ENCODE assay signal across 8 cellular contexts in genomic region chr5:178624626-178625546, GRCh38. TPM values are rescaled to one million over a fixed set of nuclear protein-coding genes. Genes with fewer than 3 reads are reported as not detected.
A peak's percentile ranks its signal among the peaks of the same experiment; 100 is the strongest.
DNase-seq lines count a peak whose midpoint lies in the region; ATAC-seq, FAIRE-seq and TF ChIP-seq lines count a peak whose summit lies in the region.

No MANE protein-coding gene starts in this region.

- no peaks in the 10 kb centered on the region for H3K9me1 ChIP-seq in endothelial cell of umbilical vein (replicated peaks; ENCODE audit: control insufficient read depth, extremely low read depth, insufficient read depth, low read length)

- H3K4me3 ChIP-seq in DND-41 (ENCODE audit: low read depth in 1 of 2, low read length in 2 of 2) (peak overlapping the region; percentile 91 to 92; a peak in 3 of 4 replicates), OCI-LY3 (ENCODE audit: low read length) (peak overlapping the region; percentile 97), endothelial cell of umbilical vein (replicated peaks in 1 of 3; ENCODE audit: insufficient read depth in 1 of 3, low read depth in 1 of 3, low read length in 3 of 3) (peak overlapping the region; percentile 90 to 97 (median 93)), pancreas (peak overlapping the region in 3 of 4 donors; percentile 81 to 91 (median 89))

- H4K20me1 ChIP-seq in DND-41 (ENCODE audit: insufficient read depth, low read length) (peaks cover 21% of the 10 kb centered on the region; the same call in 1 of the 2 replicates), OCI-LY3 (ENCODE audit: insufficient read depth, low read length) (peaks cover 27% of the 10 kb centered on the region), endothelial cell of umbilical vein (replicated peaks; ENCODE audit: control insufficient read depth, extremely low read depth, insufficient read depth, low read length) (no peaks in the 10 kb centered on the region)

- dilution Hi-C loops in endothelial cell of umbilical vein (cut with MboI; ENCODE audit: extremely low pct_ligation_motif_present, low sequenced_read_pairs) = no loop called here

- H3K9ac ChIP-seq in DND-41 (ENCODE audit: low read depth, low read length) (peak overlapping the region; percentile 94), OCI-LY3 (ENCODE audit: low read length) (peak overlapping the region; percentile 95), endothelial cell of umbilical vein (replicated peaks; ENCODE audit: extremely low read depth, insufficient read depth, low read length) (peak overlapping the region; percentile 92)

- 4 to 7% methylated on average over 15 of the region's 15 CpGs for WGBS in pancreas, 2 donors

- H3K4me1 ChIP-seq in DND-41 (ENCODE audit: insufficient read depth, low read length) (peaks cover 28% of the 10 kb centered on the region), OCI-LY3 (ENCODE audit: low read length) (peaks cover 19% of the 10 kb centered on the region), endothelial cell of umbilical vein (ENCODE audit: control insufficient read depth, extremely low read depth, insufficient read depth, low read length) (peaks cover 9% of the 10 kb centered on the region), pancreas (peaks cover 0 to 16% (median 15%) of the 10 kb centered on the region in 3 donors)

- peaks cover 64% of the 10 kb centered on the region for H3K79me2 ChIP-seq in DND-41 (ENCODE audit: insufficient read depth, low read length)
- peaks cover 68% of the 10 kb centered on the region for H3K79me2 ChIP-seq in OCI-LY3 (ENCODE audit: low read length)
- peaks cover 48% of the 10 kb centered on the region for H3K79me2 ChIP-seq in endothelial cell of umbilical vein (ENCODE audit: control insufficient read depth, insufficient read depth, low read length)

- FAIRE-seq in endothelial cell of umbilical vein (lab: Jason Lieb, UNC) = peak; percentile 15
- no peak for FAIRE-seq in pancreas (lab: Jason Lieb, UNC)

- CTCF ChIA-PET in endothelial cell of umbilical vein (lab: Charles Lee) = interaction anchor here (0.7 to 1.8 kb wide), 7 partner anchors 11 to 869 kb away, joined by 3 to 6 read pairs (median 3); partner anchors contain the start of gene ZNF354A

- TF ChIP-seq POLR2A in endothelial cell of umbilical vein (IDR thresholded peaks at IDR 0.05; ENCODE audit: low read depth, low read length) = no peak

- H3K27ac ChIP-seq in DND-41 (ENCODE audit: low read length) = peak overlapping the region; percentile 87
- no peak overlapping the region for H3K27ac ChIP-seq in OCI-LY3 (ENCODE audit: low read length)
- peak overlapping the region; percentile 23 for H3K27ac ChIP-seq in endothelial cell of umbilical vein (ENCODE audit: insufficient read depth, low read depth, low read length)
- peak overlapping the region in 1 of 4 donors; percentile 98 for H3K27ac ChIP-seq in pancreas

- H3K9me3 ChIP-seq in DND-41 (ENCODE audit: insufficient read depth, low read length, severe bottlenecking) (no peaks in the 10 kb centered on the region), OCI-LY3 (ENCODE audit: insufficient read depth, low read length) (no peaks in the 10 kb centered on the region), endothelial cell of umbilical vein (replicated peaks; ENCODE audit: control insufficient read depth, insufficient read depth, low read length) (no peaks in the 10 kb centered on the region), pancreas (no peaks in the 10 kb centered on the region)

- H2AFZ ChIP-seq in DND-41 (ENCODE audit: low read depth, low read length) (peak overlapping the region; percentile 11; the same call in 1 of the 2 replicates), OCI-LY3 (ENCODE audit: low read depth, low read length) (no peak overlapping the region), endothelial cell of umbilical vein (ENCODE audit: low read depth, low read length) (peak overlapping the region; percentile 28)

- ATAC-seq in DND-41 (ENCODE audit: insufficient read depth, low read depth) (no peak), pancreas (no peak), GM21526 (IDR thresholded peaks at IDR 0.05; ENCODE audit: low FRiP score, unreplicated experiment) (no peak)

- peak overlapping the region; percentile 86 for H3K4me2 ChIP-seq in DND-41 (ENCODE audit: insufficient read depth, low read length)
- peak overlapping the region; percentile 85 for H3K4me2 ChIP-seq in OCI-LY3 (ENCODE audit: low read length)
- peak overlapping the region; percentile 98 for H3K4me2 ChIP-seq in endothelial cell of umbilical vein (ENCODE audit: insufficient read depth, low read length)

- no peak for DNase-seq in DND-41
- DNase-seq in endothelial cell of umbilical vein (ENCODE audit: low read depth, low spot score) = peak; percentile 39
- DNase-seq in pancreas = no peak
- no peak for DNase-seq in GDM1 (lab: John Stamatoyannopoulos, UW)
- no peak for DNase-seq in NCI-H510A treated with DMSO at 0.1 percent for 48 hours (lab: John Stamatoyannopoulos, UW)
- DNase-seq in SHP77 treated with DMSO at 0.1 percent for 48 hours (lab: John Stamatoyannopoulos, UW) = no peak

- intact Hi-C loops in endothelial cell of umbilical vein (cut with micrococcal nuclease) = loop anchor here (2.0 to 10.0 kb wide), 5 partner anchors 234 to 927 kb away; partner anchors contain the start of genes RUFY1, ZNF354B and ZNF879
- intact Hi-C loops in pancreas (cut with DNase I) = no loop called here

- BruUV-seq in endothelial cell of umbilical vein (replicated peaks; lab: Mats Ljungman, UMichigan) = no TSS peak

- TF ChIP-seq CTCF in DND-41 (IDR thresholded peaks at IDR 0.05; ENCODE audit: borderline replicate concordance, extremely low read depth, low read length, poor library complexity, severe bottlenecking) (no peak), OCI-LY3 (IDR thresholded peaks at IDR 0.05; ENCODE audit: low read depth, low read length) (no peak), endothelial cell of umbilical vein (IDR thresholded peaks at IDR 0.05; ENCODE audit: extremely low read depth in 1 of 2, insufficient read depth in 1 of 2, low read depth in 1 of 2, low read length in 2 of 2) (no peak), pancreas (IDR thresholded peaks at IDR 0.05) (no peak)

- H3K36me3 ChIP-seq in DND-41 (ENCODE audit: insufficient read depth, low read length) (peaks cover 34% of the 10 kb centered on the region), OCI-LY3 (replicated peaks; ENCODE audit: low read depth, low read length) (peaks cover 26% of the 10 kb centered on the region), endothelial cell of umbilical vein (ENCODE audit: control insufficient read depth in 2 of 2, extremely low read depth in 1 of 2, insufficient read depth in 2 of 2, low read length in 2 of 2) (peaks cover 5 to 11% of the 10 kb centered on the region in 2 experiments), pancreas (peaks cover 0 to 30% (median 19%) of the 10 kb centered on the region in 3 donors)

- H3K27me3 ChIP-seq in DND-41 (ENCODE audit: insufficient read depth, low read length, poor library complexity) = no peaks in the 10 kb centered on the region
- H3K27me3 ChIP-seq in OCI-LY3 (ENCODE audit: low read depth, low read length) = no peaks in the 10 kb centered on the region
- H3K27me3 ChIP-seq in endothelial cell of umbilical vein (ENCODE audit: control insufficient read depth in 2 of 2, insufficient read depth in 2 of 2, low read length in 2 of 2) = no peaks in the 10 kb centered on the region
- H3K27me3 ChIP-seq in pancreas = no peaks in the 10 kb centered on the region

- POLR2A ChIA-PET in endothelial cell of umbilical vein (lab: Charles Lee) = no interaction called here

TF ChIP-seq in endothelial cell of umbilical vein, 7 proteins besides CTCF, POLR2A, EP300 and RAD21:
- no peak for TF ChIP-seq FOS (IDR thresholded peaks at IDR 0.05; ENCODE audit: borderline replicate concordance, insufficient read depth, low read length)
- no peak for TF ChIP-seq MYC (IDR thresholded peaks at IDR 0.05; ENCODE audit: low read depth, low read length)
- no peak for TF ChIP-seq MAX (IDR thresholded peaks at IDR 0.05; ENCODE audit: insufficient read depth, insufficient read length)
- TF ChIP-seq JUN (IDR thresholded peaks at IDR 0.05; ENCODE audit: borderline replicate concordance, insufficient read depth, insufficient read length, low read depth) = no peak
- no peak for TF ChIP-seq GATA2 (IDR thresholded peaks at IDR 0.05; ENCODE audit: insufficient read depth, insufficient read length, low read depth, low read length)
- no peak for TF ChIP-seq EZH2 (IDR thresholded peaks at IDR 0.05; ENCODE audit: borderline replicate concordance, low read depth, low read length, severe bottlenecking)
- no peak for TF ChIP-seq POLR2AphosphoS5 (IDR thresholded peaks at IDR 0.05; ENCODE audit: insufficient read depth, low read depth, low read length)

RNA-seq across cellular contexts. Expression of gene CLK4, which starts 2.0 kb away (rescaled TPM):
- 19.2 and 19.5 TPM in 2 replicates for total RNA-seq in endothelial cell of umbilical vein
- polyA plus RNA-seq in endothelial cell of umbilical vein = 6.8 and 7.0 TPM in 2 replicates
- 4.0 and 4.4 TPM in 2 replicates for polyA plus RNA-seq in endothelial cell of umbilical vein (2011; cell fraction: cytosol; rRNA removed)
- 48.5 and 62.7 TPM in 2 replicates for polyA plus RNA-seq in endothelial cell of umbilical vein (2011; cell fraction: nucleus; rRNA removed)
- polyA plus RNA-seq in endothelial cell of umbilical vein (2012) = 6.2 and 6.6 TPM in 2 replicates
- polyA minus RNA-seq in endothelial cell of umbilical vein = 20.8 and 27.5 TPM in 2 replicates
- 8.3 TPM for polyA minus RNA-seq in endothelial cell of umbilical vein (2011; cell fraction: cytosol; rRNA and poly(A)+ RNA removed)
- 50.5 and 85.9 TPM in 2 replicates for polyA minus RNA-seq in endothelial cell of umbilical vein (2011; cell fraction: nucleus; rRNA and poly(A)+ RNA removed)
- 10 to 100 TPM; 10.6 to 24.9 (median 17.9) TPM for total RNA-seq in pancreas
- 10 to 100 TPM; 36.4 to 47.0 TPM for polyA plus RNA-seq in pancreas

RNA-seq across cellular contexts. Expression of gene COL23A1, which starts 34.7 kb away (rescaled TPM):
- total RNA-seq in endothelial cell of umbilical vein = not detected in 2 replicates
- polyA plus RNA-seq in endothelial cell of umbilical vein = not detected in 2 replicates
- polyA plus RNA-seq in endothelial cell of umbilical vein (2011; cell fraction: cytosol; rRNA removed) = not detected in 2 replicates
- polyA plus RNA-seq in endothelial cell of umbilical vein (2011; cell fraction: nucleus; rRNA removed) = 0.05 TPM in 1 of 2 replicates, not detected in the other
- polyA plus RNA-seq in endothelial cell of umbilical vein (2012) = not detected in 2 replicates
- polyA minus RNA-seq in endothelial cell of umbilical vein = 0.06 TPM in 1 of 2 replicates, not detected in the other
- not detected for polyA minus RNA-seq in endothelial cell of umbilical vein (2011; cell fraction: cytosol; rRNA and poly(A)+ RNA removed)
- not detected in 2 replicates for polyA minus RNA-seq in endothelial cell of umbilical vein (2011; cell fraction: nucleus; rRNA and poly(A)+ RNA removed)
- under 1 TPM in 4 of 6 donors, not detected in 2; 0.06 to 0.43 (median 0.31) TPM for total RNA-seq in pancreas
- polyA plus RNA-seq in pancreas = under 1 TPM; 0.30 to 0.68 TPM
